ENCODE assay signal across 8 cellular contexts in genomic region chr3:98817546-98817945, GRCh38. TPM values are rescaled to one million over a fixed set of nuclear protein-coding genes. Genes with fewer than 3 reads are reported as not detected.
A peak's percentile ranks its signal among the peaks of the same experiment; 100 is the strongest.
DNase-seq lines count a peak whose midpoint lies in the region; ATAC-seq, FAIRE-seq and TF ChIP-seq lines count a peak whose summit lies in the region.

No MANE protein-coding gene starts in this region.

- TF ChIP-seq CTCF in D721Med (IDR thresholded peaks at IDR 0.05; ENCODE audit: insufficient read depth, missing control alignments) (peak; percentile 51), astrocyte of the spinal cord (IDR thresholded peaks at IDR 0.05; ENCODE audit: low read depth, low read length) (peak; percentile 53), testis (IDR thresholded peaks at IDR 0.05) (peak; percentile 56 to 87 (median 83))

- DNase-seq in D721Med (ENCODE audit: insufficient read length, low spot score): no peak
- DNase-seq in NCI-H345 (lab: John Stamatoyannopoulos, UW): peak; percentile 22
- peak; percentile 67 for DNase-seq in astrocyte of the spinal cord (ENCODE audit: low read depth, low spot score)
- DNase-seq in immature natural killer cell: peak in 2 of 3 donors; percentile 1 to 4
- no peak for DNase-seq in testis

- H3K4me1 Mint-ChIP-seq in immature natural killer cell: no peaks in the 10 kb centered on the region

- H3K27me3 Mint-ChIP-seq in immature natural killer cell (ENCODE audit: low read depth in 3 of 3): peaks cover 1 to 6% (median 2%) of the 10 kb centered on the region in 3 donors

- WGBS in testis, 2 donors: 42 to 50% methylated on average over 1 of the region's 1 CpG

- no peaks in the 10 kb centered on the region for H3K36me3 Mint-ChIP-seq in immature natural killer cell

- no peak for FAIRE-seq in D721Med (lab: Jason Lieb, UNC)

- H3K27me3 ChIP-seq in testis: no peaks in the 10 kb centered on the region

- in situ Hi-C loops in astrocyte of the spinal cord (cut with HindIII; ENCODE audit: low sequenced_read_pairs): no loop called here

- intact Hi-C loops in testis (cut with DNase I; ENCODE audit: low total_unique reads): loop anchor here (5.0 to 10.0 kb wide), 3 partner anchors 180 to 877 kb away; partner anchors contain the start of gene CPOX

- no peak overlapping the region for H3K27ac ChIP-seq in testis

- H3K4me3 Mint-ChIP-seq in immature natural killer cell: no peak overlapping the region

- no peaks in the 10 kb centered on the region for H3K9me3 ChIP-seq in testis

- ATAC-seq in GM19328 (IDR thresholded peaks at IDR 0.05; ENCODE audit: unreplicated experiment): peak; percentile 89
- peak; percentile 92 for ATAC-seq in HG03378 (IDR thresholded peaks at IDR 0.05; ENCODE audit: unreplicated experiment)
- no peak for ATAC-seq in GM19452 (IDR thresholded peaks at IDR 0.05; ENCODE audit: unreplicated experiment)

- H3K4me1 ChIP-seq in testis: no peaks in the 10 kb centered on the region

- H3K9me3 Mint-ChIP-seq in immature natural killer cell: no peaks in the 10 kb centered on the region

- no peak for TF ChIP-seq POLR2A in testis (IDR thresholded peaks at IDR 0.05)

- H3K36me3 ChIP-seq in testis (ENCODE audit: low read depth, missing control alignments): no peaks in the 10 kb centered on the region

- H3K4me3 ChIP-seq in astrocyte of the spinal cord (ENCODE audit: low read depth, low read length): no peak overlapping the region
- no peak overlapping the region for H3K4me3 ChIP-seq in testis

- no peak overlapping the region for H3K27ac Mint-ChIP-seq in immature natural killer cell

RNA-seq across cellular contexts. Expression of gene ST3GAL6, which starts 54.4 kb away (rescaled TPM):
- polyA plus RNA-seq in immature natural killer cell (under 1 TPM in 1 of 3 donors, not detected in 2; 0.57 TPM), testis (ENCODE audit: insufficient read depth, low read depth, low replicate concordance) (2.1 TPM)
- total RNA-seq in testis: 10 to 100 TPM in 1 of 2 donors, 1 to 10 TPM in 1; 3.7 to 23.4 TPM

Comparison
In these comparisons a context has a peak if more than half of its experiments do, and no peak if none do; other contexts are left out.
1. DNase-seq: peak in NCI-H345 (single experiment), astrocyte of the spinal cord (single experiment) and immature natural killer cell (2 of 3); none in D721Med (single experiment) and testis (single experiment).
2. Peak in every context shown above with its lines, with median percentiles within 50 percentile points of each other: CTCF ChIP-seq.